8 cellular contexts compared by ENCODE assay signal in the genomic region with DNA sequence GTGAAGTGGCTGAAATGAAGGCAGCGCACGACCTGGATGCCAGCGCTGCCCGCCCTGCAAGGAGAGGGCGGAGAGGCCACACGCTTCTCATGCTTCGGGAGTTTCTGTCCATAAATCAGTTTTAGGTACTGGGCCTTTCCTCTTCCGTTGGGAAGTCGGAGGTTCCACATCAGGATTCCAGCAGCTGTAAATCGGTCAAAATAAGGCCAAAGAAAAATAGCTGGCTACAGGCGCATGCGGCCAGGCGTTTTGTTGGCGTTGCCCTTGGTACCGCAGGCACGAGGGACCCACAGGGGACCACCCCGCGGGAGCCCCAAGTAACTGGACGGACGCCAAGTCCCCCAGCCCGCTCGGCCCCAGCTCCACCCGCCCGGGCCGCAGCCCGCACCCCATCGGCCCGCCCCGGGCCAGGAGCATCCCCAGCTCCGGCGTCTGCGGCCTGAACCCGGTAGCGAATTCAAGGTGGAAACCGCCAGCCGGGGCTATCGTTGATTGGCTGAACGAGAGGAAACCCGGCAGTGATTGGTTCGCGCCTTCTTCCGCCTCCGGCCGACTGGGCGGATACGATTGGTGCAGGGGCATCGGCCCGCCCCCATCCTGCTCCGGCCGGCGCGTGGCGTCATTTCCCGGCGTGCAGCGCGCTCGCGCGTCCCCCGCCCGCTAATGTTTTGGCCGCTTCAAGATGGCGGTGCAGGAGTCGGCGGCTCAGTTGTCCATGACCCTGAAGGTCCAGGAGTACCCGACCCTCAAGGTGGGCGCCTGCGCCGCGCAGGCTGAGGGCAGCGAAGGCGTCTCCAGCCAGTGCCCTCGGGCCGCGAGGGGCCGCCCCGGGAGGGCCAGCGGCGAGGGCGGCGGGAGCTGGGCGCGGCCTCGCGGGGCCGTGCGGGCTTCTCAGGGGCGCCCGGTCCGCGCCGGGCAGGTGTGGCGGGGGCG.
A peak's percentile ranks its signal among the peaks of the same experiment; 100 is the strongest.
DNase-seq lines count a peak whose midpoint lies in the region; ATAC-seq and TF ChIP-seq lines count a peak whose summit lies in the region.

A gene (plus strand): TSS at position 660 of the 933 bp plus-strand sequence. CDS start 23 bp downstream, at position 683.

- H3K9me3 Mint-ChIP-seq in central memory CD8-positive, alpha-beta T cell, result peaks cover 5% of the 10 kb centered on the region

- peak within 1 kb of the TSS; percentile 69 for H3K4me3 ChIP-seq in AG09309 (ENCODE audit: control insufficient read depth, low read depth, low read length)

- ATAC-seq in GM19025 (IDR thresholded peaks at IDR 0.05; ENCODE audit: low read depth, unreplicated experiment) (peak; percentile 95), HG03342 (IDR thresholded peaks at IDR 0.05; ENCODE audit: unreplicated experiment) (peak; percentile 95)
- peak; percentile 99 for ATAC-seq in central memory CD8-positive, alpha-beta T cell (replicated peaks; ENCODE audit: extremely low read depth, poor library complexity, severe bottlenecking)

- peaks cover 10% of the 10 kb centered on the region for H3K36me3 Mint-ChIP-seq in central memory CD8-positive, alpha-beta T cell (ENCODE audit: insufficient read depth)

- H3K27me3 Mint-ChIP-seq in central memory CD8-positive, alpha-beta T cell, result no peaks in the 10 kb centered on the region

- peak within 1 kb of the TSS; percentile 85 for H3K27ac Mint-ChIP-seq in central memory CD8-positive, alpha-beta T cell (ENCODE audit: low read depth)

- peaks cover 36% of the 10 kb centered on the region for H3K4me1 Mint-ChIP-seq in central memory CD8-positive, alpha-beta T cell

- no peak for TF ChIP-seq CTCF in AG09309 (IDR thresholded peaks at IDR 0.05; ENCODE audit: control insufficient read depth, insufficient read depth, low read depth, low read length, missing control alignments)

- peak within 1 kb of the TSS; percentile 87 for H3K4me3 Mint-ChIP-seq in central memory CD8-positive, alpha-beta T cell

- DNase-seq in AG09309 (ENCODE audit: low read depth) (peak; percentile 79), NCI-H446 (lab: John Stamatoyannopoulos, UW) (peak; percentile 80 to 94), iris pigment epithelial cell (ENCODE audit: low read depth) (peak; percentile 97)
- peak; percentile 94 for DNase-seq in activated CD4-positive, CD25-positive, alpha-beta regulatory T cell treated with anti-CD3 and anti-CD28 coated beads, Interleukin-2, amount 50 U/mL, for 16 hours (ENCODE audit: low read depth, low spot score)
- DNase-seq in central memory CD8-positive, alpha-beta T cell (ENCODE audit: low spot score in 2 of 2), result peak; percentile 96
- peak; percentile 96 for DNase-seq in stimulated activated CD4-positive, alpha-beta T cell treated with anti-CD3 and anti-CD28 coated beads, Interleukin-12 subunit alpha, Interleukin-12 subunit beta, amount 100 ng/mL, for 24 hours (ENCODE audit: low read depth in 2 of 2)

Comparison
In these comparisons a context has a peak if more than half of its experiments do, and no peak if none do; other contexts are left out.
1. Peak in every context shown above with its lines: DNase-seq, ATAC-seq and H3K4me3 ChIP-seq.